In genomic region chr1:162629651-162630050, GRCh38 we compare ENCODE assay signal across 12 cellular contexts. TPM values are rescaled to one million over a fixed set of nuclear protein-coding genes. Genes with fewer than 3 reads are reported as not detected.
DNase-seq lines count a peak whose midpoint lies in the region; FAIRE-seq and TF ChIP-seq lines count a peak whose summit lies in the region.
"Had no signal": no experiment of that assay in that cellular context is flagged by ENCODE, and none has a peak within 500 bp of the region (broad histone marks: within the 10 kb centered on the region; RNA-seq: fewer than 3 reads in every experiment).

No MANE protein-coding gene starts in this region.

- POLR2A ChIA-PET in RWPE1 (lab: Yijun Ruan, JAX; ENCODE audit: low non-redundant PET), result no interaction called here

- CTCF ChIA-PET in RWPE1 (lab: Yijun Ruan, JAX), result interaction anchor here (0.6 to 1.1 kb wide), 2 partner anchors 220 to 671 kb away, joined by 3 to 4 read pairs; no protein-coding TSS in a partner anchor

- H3K27ac ChIP-seq in skin epidermis, result peak overlapping the region in 11 of 21 experiments; percentile 3 to 90 (median 54)
- no peak overlapping the region for H3K27ac ChIP-seq in RWPE1
- H3K27ac ChIP-seq: parathyroid adenoma had no signal

- H3K4me3 ChIP-seq in fibroblast of the aortic adventitia (ENCODE audit: low read depth, low read length) (no peak overlapping the region), skin epidermis (no peak overlapping the region)

- FAIRE-seq in TTC549 (lab: Jason Lieb, UNC), result peak; percentile 54

- TF ChIP-seq CTCF in fibroblast of the aortic adventitia (IDR thresholded peaks at IDR 0.05; ENCODE audit: insufficient read depth, low read length) (no peak), RWPE1 (conservative IDR thresholded peaks at IDR 0.05; ENCODE audit: low read depth) (no peak)

- DNase-seq in EH (ENCODE audit: low read depth) (peak; percentile 94), fibroblast of the aortic adventitia (ENCODE audit: low read depth) (peak; percentile 81), nucleus accumbens (lab: John Stamatoyannopoulos, UW) (no peak), RWPE1 (ENCODE audit: low spot score) (no peak), AG08396 (ENCODE audit: low spot score) (no peak), LoVo (ENCODE audit: low spot score) (no peak)
- DNase-seq: activated CD4-positive, alpha-beta T cell treated with anti-CD3 and anti-CD28 coated beads, Interleukin-2, amount 50 U/mL, for 1 hour; activated effector memory CD4-positive, alpha-beta T cell treated with anti-CD3 and anti-CD28 coated beads, Interleukin-2, amount 50 U/mL, for 16 hours; CD8-positive, alpha-beta memory T cell had no signal

RNA-seq across cellular contexts. Expression of gene DDR2, which starts 2.6 kb away (rescaled TPM):
- 356 and 379 TPM in 2 replicates for total RNA-seq in fibroblast of the aortic adventitia (ENCODE audit: low replicate concordance)

Comparison
In these comparisons a context has a peak if more than half of its experiments do, and no peak if none do; other contexts are left out.
1. DNase-seq: peak in EH (single experiment) and fibroblast of the aortic adventitia (single experiment); none in nucleus accumbens (0 of 56), RWPE1 (single experiment), AG08396 (single experiment) and LoVo (single experiment).